ENCODE assay signal across 11 cellular contexts in genomic region chr12:11749943-11750690, GRCh38.
DNase-seq lines count a peak whose midpoint lies in the region; ATAC-seq, FAIRE-seq and TF ChIP-seq lines count a peak whose summit lies in the region.
"Had no signal": no experiment of that assay in that cellular context is flagged by ENCODE, and none has a peak within 500 bp of the region (broad histone marks: within the 10 kb centered on the region; RNA-seq: fewer than 3 reads in every experiment).

No MANE protein-coding gene starts in this region.

- DNase-seq in GM12892 (ENCODE audit: insufficient read length), result no peak
- DNase-seq in left lobe of liver (ENCODE audit: low spot score), result no peak
- no peak for DNase-seq in activated naive CD4-positive, alpha-beta T cell (lab: John Stamatoyannopoulos, UW)
- no peak for DNase-seq in GF-D8 (lab: John Stamatoyannopoulos, UW)
- DNase-seq in GM23248, result no peak
- DNase-seq in GM19240 (ENCODE audit: insufficient read length, low spot score), result no peak
- DNase-seq: naive thymus-derived CD8-positive, alpha-beta T cell; T-helper 1 cell had no signal

- H3K79me2 ChIP-seq in GM23248 (ENCODE audit: insufficient read depth), result peaks cover 69% of the 10 kb centered on the region

- H3K4me1 ChIP-seq in GM23248 (ENCODE audit: insufficient read depth), result peaks cover 10% of the 10 kb centered on the region; the same call in 1 of the 2 replicates

- no peaks in the 10 kb centered on the region for H3K36me3 ChIP-seq in GM23248 (ENCODE audit: low read depth)

- no peak overlapping the region for H2AFZ ChIP-seq in GM23248

- H4K20me1 ChIP-seq in GM23248 (ENCODE audit: insufficient read depth), result no peaks in the 10 kb centered on the region; the same call in 1 of the 2 replicates

- in situ Hi-C loops in GM23248 (cut with MboI), result no loop called here

- no peak overlapping the region for H3K4me3 ChIP-seq in GM23248

- no peaks in the 10 kb centered on the region for H3K27me3 ChIP-seq in GM23248 (replicated peaks; ENCODE audit: insufficient read depth)

- H3K9me2 ChIP-seq in GM23248 (ENCODE audit: insufficient read depth), result no peaks in the 10 kb centered on the region

- WGBS in GM23248 (ENCODE audit: low coverage in 1 of 2, low lambda C conversion rate in 2 of 2, missing lambda C conversion rate in 2 of 2), 2 experiments, result 98 to 99% methylated on average over 11 of the region's 11 CpGs

- ATAC-seq in GM21381 (IDR thresholded peaks at IDR 0.05; ENCODE audit: unreplicated experiment) (peak; percentile 46), HG03521 (IDR thresholded peaks at IDR 0.05; ENCODE audit: unreplicated experiment) (peak; percentile 54), left lobe of liver (peak; percentile 47)

- peak; percentile 91 for FAIRE-seq in GM12892 (lab: Jason Lieb, UNC)
- FAIRE-seq: colon had no signal

- H3K9ac ChIP-seq in GM23248, result no peak overlapping the region

- peaks cover 5% of the 10 kb centered on the region; the same call in 1 of the 2 replicates for H3F3A ChIP-seq in GM23248 (ENCODE audit: insufficient read depth)

- no peaks in the 10 kb centered on the region for H3K9me3 ChIP-seq in GM23248 (ENCODE audit: low read depth)

- H3K4me2 ChIP-seq in GM23248 (ENCODE audit: unreplicated experiment), result no peak overlapping the region

- TF ChIP-seq POLR2A in GM12892 (IDR thresholded peaks at IDR 0.05; ENCODE audit: low read depth, low read length), result peak; percentile 25

- no peak overlapping the region for H3K27ac ChIP-seq in GM23248
